15 cellular contexts compared by ENCODE assay signal in the genomic region with DNA sequence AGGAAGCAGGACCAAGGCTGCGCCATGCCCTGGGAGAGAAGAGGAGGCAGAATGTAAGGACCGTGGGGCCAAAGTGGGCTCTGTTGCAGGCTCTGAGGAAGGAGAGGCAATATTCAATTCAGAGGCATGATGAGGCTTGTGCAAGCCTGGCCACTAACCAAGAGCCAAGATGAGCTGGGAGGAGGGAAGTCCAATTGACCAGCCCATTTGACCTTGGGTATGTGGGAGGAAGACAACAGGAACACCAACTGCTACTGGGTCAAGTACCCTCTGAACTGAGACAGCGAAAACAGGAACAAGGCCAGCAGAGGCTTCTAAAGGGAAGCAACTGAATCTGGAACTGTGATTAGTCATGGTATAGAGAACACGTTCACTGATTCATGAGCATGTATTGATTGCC.
A peak's percentile ranks its signal among the peaks of the same experiment; 100 is the strongest.
DNase-seq lines count a peak whose midpoint lies in the region; ATAC-seq and TF ChIP-seq lines count a peak whose summit lies in the region.
"Had no signal": no experiment of that assay in that cellular context is flagged by ENCODE, and none has a peak within 500 bp of the region (broad histone marks: within the 10 kb centered on the region; RNA-seq: fewer than 3 reads in every experiment).

No MANE protein-coding gene starts in this region.

- ATAC-seq in gastroesophageal sphincter (peak; percentile 67), mucosa of descending colon (peak; percentile 25), HG03432 (IDR thresholded peaks at IDR 0.05; ENCODE audit: unreplicated experiment) (no peak), HG02798 (IDR thresholded peaks at IDR 0.05; ENCODE audit: poor library complexity, unreplicated experiment) (no peak)
- ATAC-seq: activated CD8-positive, alpha-beta T cell treated with anti-CD3 and anti-CD28 coated beads, Interleukin-2, amount 10 ng/mL, durations not matched to agents 7 days and 5 days had no signal

- DNase-seq in mucosa of descending colon (peak in 1 of 3 donors; percentile 19), tibial artery (peak; percentile 54 to 66), T-helper 2 cell (no peak)
- DNase-seq: activated CD8-positive, alpha-beta T cell treated with anti-CD3 and anti-CD28 coated beads, Interleukin-2, amount 10 ng/mL, durations not matched to agents 7 days and 5 days; DMS 273 treated with DMSO at 0.1 percent for 48 hours; endodermal cell; KG1; mesendoderm; NCI-H1436; stimulated activated naive CD4-positive, alpha-beta T cell treated with Interleukin-2 at 50 U/mL for 16 hours had no signal

- no peak for TF ChIP-seq EP300 in gastroesophageal sphincter (IDR thresholded peaks at IDR 0.05)

- intact Hi-C loops in mucosa of descending colon (cut with DNase I, micrococcal nuclease) (no loop called here), tibial artery (cut with DNase I; ENCODE audit: low total_unique reads) (no loop called here)

- no peaks in the 10 kb centered on the region for H3K79me2 ChIP-seq in OCI-LY3 (ENCODE audit: low read length)

- H3K4me1 ChIP-seq in OCI-LY3 (ENCODE audit: low read length) (peaks cover 56% of the 10 kb centered on the region), gastroesophageal sphincter (peaks cover 0 to 46% (median 3%) of the 10 kb centered on the region in 3 donors), mucosa of descending colon (ENCODE audit: low read depth) (no peaks in the 10 kb centered on the region), tibial artery (peaks cover 0 to 3% (median 0%) of the 10 kb centered on the region in 4 donors)

- H3K9me3 ChIP-seq in OCI-LY3 (ENCODE audit: insufficient read depth, low read length), result no peaks in the 10 kb centered on the region
- H3K9me3 ChIP-seq in gastroesophageal sphincter, result no peaks in the 10 kb centered on the region
- H3K9me3 ChIP-seq in mucosa of descending colon, result no peaks in the 10 kb centered on the region
- no peaks in the 10 kb centered on the region for H3K9me3 ChIP-seq in tibial artery

- H3K27me3 ChIP-seq in OCI-LY3 (ENCODE audit: low read depth, low read length) (no peaks in the 10 kb centered on the region), gastroesophageal sphincter (no peaks in the 10 kb centered on the region), tibial artery (no peaks in the 10 kb centered on the region)

- peak overlapping the region; percentile 50 for H3K4me2 ChIP-seq in OCI-LY3 (ENCODE audit: low read length)

- TF ChIP-seq POLR2A in gastroesophageal sphincter (IDR thresholded peaks at IDR 0.05), result no peak

- H3K36me3 ChIP-seq in OCI-LY3 (replicated peaks; ENCODE audit: low read depth, low read length) (no peaks in the 10 kb centered on the region), gastroesophageal sphincter (no peaks in the 10 kb centered on the region), mucosa of descending colon (ENCODE audit: low read depth) (no peaks in the 10 kb centered on the region), tibial artery (no peaks in the 10 kb centered on the region)

- no peak overlapping the region for H3K9ac ChIP-seq in OCI-LY3 (ENCODE audit: low read length)

- TF ChIP-seq CTCF in OCI-LY3 (IDR thresholded peaks at IDR 0.05; ENCODE audit: low read depth, low read length), result no peak
- TF ChIP-seq CTCF in gastroesophageal sphincter (IDR thresholded peaks at IDR 0.05), result no peak
- TF ChIP-seq CTCF in mucosa of descending colon (IDR thresholded peaks at IDR 0.05), result no peak
- no peak for TF ChIP-seq CTCF in tibial artery (IDR thresholded peaks at IDR 0.05)

- H2AFZ ChIP-seq in OCI-LY3 (ENCODE audit: low read depth, low read length), result no peak overlapping the region

- H3K4me3 ChIP-seq in OCI-LY3 (ENCODE audit: low read length) (no peak overlapping the region), gastroesophageal sphincter (no peak overlapping the region), mucosa of descending colon (no peak overlapping the region), tibial artery (no peak overlapping the region)

- 78 to 100% methylated on average over 2 to 4 of the region's 4 CpGs for WGBS in gastroesophageal sphincter (ENCODE audit: low coverage in 1 of 2), 2 donors

- no peaks in the 10 kb centered on the region for H4K20me1 ChIP-seq in OCI-LY3 (ENCODE audit: insufficient read depth, low read length)

- H3K27ac ChIP-seq in OCI-LY3 (ENCODE audit: low read length) (peak overlapping the region; percentile 5; the same call in 1 of the 2 replicates), gastroesophageal sphincter (no peak overlapping the region), tibial artery (no peak overlapping the region)
- H3K27ac ChIP-seq: VCaP had no signal

Comparison
In these comparisons a context has a peak if more than half of its experiments do, and no peak if none do; other contexts are left out.
1. ATAC-seq: peak in gastroesophageal sphincter (single experiment) and mucosa of descending colon (single experiment); none in HG03432 (single experiment) and HG02798 (single experiment).
2. DNase-seq: peak in tibial artery (2 of 2); none in T-helper 2 cell (0 of 5).